In genomic region chr17:36849871-36850348, GRCh38 we compare ENCODE assay signal across 1 cellular context.
TF ChIP-seq lines count a peak whose summit lies in the region.

No MANE protein-coding gene starts in this region.

TF ChIP-seq in GM12878, 131 proteins besides CTCF, POLR2A, EP300 and RAD21 (continued from another document and continues in another):
- TF ChIP-seq, protein P1, sequence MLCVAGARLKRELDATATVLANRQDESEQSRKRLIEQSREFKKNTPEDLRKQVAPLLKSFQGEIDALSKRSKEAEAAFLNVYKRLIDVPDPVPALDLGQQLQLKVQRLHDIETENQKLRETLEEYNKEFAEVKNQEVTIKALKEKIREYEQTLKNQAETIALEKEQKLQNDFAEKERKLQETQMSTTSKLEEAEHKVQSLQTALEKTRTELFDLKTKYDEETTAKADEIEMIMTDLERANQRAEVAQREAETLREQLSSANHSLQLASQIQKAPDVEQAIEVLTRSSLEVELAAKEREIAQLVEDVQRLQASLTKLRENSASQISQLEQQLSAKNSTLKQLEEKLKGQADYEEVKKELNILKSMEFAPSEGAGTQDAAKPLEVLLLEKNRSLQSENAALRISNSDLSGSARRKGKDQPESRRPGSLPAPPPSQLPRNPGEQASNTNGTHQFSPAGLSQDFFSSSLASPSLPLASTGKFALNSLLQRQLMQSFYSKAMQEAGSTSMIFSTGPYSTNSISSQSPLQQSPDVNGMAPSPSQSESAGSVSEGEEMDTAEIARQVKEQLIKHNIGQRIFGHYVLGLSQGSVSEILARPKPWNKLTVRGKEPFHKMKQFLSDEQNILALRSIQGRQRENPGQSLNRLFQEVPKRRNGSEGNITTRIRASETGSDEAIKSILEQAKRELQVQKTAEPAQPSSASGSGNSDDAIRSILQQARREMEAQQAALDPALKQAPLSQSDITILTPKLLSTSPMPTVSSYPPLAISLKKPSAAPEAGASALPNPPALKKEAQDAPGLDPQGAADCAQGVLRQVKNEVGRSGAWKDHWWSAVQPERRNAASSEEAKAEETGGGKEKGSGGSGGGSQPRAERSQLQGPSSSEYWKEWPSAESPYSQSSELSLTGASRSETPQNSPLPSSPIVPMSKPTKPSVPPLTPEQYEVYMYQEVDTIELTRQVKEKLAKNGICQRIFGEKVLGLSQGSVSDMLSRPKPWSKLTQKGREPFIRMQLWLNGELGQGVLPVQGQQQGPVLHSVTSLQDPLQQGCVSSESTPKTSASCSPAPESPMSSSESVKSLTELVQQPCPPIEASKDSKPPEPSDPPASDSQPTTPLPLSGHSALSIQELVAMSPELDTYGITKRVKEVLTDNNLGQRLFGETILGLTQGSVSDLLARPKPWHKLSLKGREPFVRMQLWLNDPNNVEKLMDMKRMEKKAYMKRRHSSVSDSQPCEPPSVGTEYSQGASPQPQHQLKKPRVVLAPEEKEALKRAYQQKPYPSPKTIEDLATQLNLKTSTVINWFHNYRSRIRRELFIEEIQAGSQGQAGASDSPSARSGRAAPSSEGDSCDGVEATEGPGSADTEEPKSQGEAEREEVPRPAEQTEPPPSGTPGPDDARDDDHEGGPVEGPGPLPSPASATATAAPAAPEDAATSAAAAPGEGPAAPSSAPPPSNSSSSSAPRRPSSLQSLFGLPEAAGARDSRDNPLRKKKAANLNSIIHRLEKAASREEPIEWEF (IDR thresholded peaks at IDR 0.05; ENCODE audit: insufficient replicate concordance, low read depth, low read length): no peak
- TF ChIP-seq STAT1 (conservative IDR thresholded peaks at IDR 0.05): no peak
- TF ChIP-seq SIN3A (IDR thresholded peaks at IDR 0.05; ENCODE audit: low read depth, low read length): no peak
- no peak for TF ChIP-seq RELA (IDR thresholded peaks at IDR 0.05; ENCODE audit: borderline replicate concordance, partially characterized antibody)
- TF ChIP-seq MEF2B (IDR thresholded peaks at IDR 0.05; ENCODE audit: partially characterized antibody, poor library complexity, severe bottlenecking): no peak
- TF ChIP-seq RFX5 (IDR thresholded peaks at IDR 0.05; ENCODE audit: low read depth, low read length): no peak
- TF ChIP-seq CHD4 (IDR thresholded peaks at IDR 0.05): no peak
- no peak for TF ChIP-seq CBFB (IDR thresholded peaks at IDR 0.05; ENCODE audit: low read depth)
- TF ChIP-seq, protein P2, sequence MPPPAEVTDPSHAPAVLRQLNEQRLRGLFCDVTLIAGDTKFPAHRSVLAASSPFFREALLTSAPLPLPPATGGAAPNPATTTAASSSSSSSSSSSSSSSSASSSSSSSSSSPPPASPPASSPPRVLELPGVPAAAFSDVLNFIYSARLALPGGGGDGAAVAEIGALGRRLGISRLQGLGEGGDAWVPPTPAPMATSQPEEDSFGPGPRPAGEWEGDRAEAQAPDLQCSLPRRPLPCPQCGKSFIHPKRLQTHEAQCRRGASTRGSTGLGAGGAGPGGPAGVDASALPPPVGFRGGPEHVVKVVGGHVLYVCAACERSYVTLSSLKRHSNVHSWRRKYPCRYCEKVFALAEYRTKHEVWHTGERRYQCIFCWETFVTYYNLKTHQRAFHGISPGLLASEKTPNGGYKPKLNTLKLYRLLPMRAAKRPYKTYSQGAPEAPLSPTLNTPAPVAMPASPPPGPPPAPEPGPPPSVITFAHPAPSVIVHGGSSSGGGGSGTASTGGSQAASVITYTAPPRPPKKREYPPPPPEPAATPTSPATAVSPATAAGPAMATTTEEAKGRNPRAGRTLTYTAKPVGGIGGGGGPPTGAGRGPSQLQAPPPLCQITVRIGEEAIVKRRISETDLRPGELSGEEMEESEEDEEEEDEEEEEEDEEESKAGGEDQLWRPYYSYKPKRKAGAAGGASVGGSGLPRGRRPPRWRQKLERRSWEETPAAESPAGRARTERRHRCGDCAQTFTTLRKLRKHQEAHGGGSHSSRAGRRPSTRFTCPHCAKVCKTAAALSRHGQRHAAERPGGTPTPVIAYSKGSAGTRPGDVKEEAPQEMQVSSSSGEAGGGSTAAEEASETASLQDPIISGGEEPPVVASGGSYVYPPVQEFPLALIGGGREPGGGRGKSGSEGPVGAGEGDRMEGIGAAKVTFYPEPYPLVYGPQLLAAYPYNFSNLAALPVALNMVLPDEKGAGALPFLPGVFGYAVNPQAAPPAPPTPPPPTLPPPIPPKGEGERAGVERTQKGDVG (CRISPR knock-in tag; IDR thresholded peaks at IDR 0.05): no peak
- TF ChIP-seq CREM (IDR thresholded peaks at IDR 0.05; ENCODE audit: low read depth): peak; percentile 29; the same call in 1 of the 2 replicates
- TF ChIP-seq, protein P3, sequence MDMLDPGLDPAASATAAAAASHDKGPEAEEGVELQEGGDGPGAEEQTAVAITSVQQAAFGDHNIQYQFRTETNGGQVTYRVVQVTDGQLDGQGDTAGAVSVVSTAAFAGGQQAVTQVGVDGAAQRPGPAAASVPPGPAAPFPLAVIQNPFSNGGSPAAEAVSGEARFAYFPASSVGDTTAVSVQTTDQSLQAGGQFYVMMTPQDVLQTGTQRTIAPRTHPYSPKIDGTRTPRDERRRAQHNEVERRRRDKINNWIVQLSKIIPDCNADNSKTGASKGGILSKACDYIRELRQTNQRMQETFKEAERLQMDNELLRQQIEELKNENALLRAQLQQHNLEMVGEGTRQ (IDR thresholded peaks at IDR 0.05; ENCODE audit: borderline replicate concordance, low read depth, low read length): no peak
- no peak for TF ChIP-seq HSF1 (IDR thresholded peaks at IDR 0.05; ENCODE audit: low read depth, low read length)
- TF ChIP-seq FOS (IDR thresholded peaks at IDR 0.05; ENCODE audit: borderline replicate concordance, extremely low read depth, insufficient read length): no peak
- no peak for TF ChIP-seq MXI1 (IDR thresholded peaks at IDR 0.05; ENCODE audit: low read depth, low read length)
- TF ChIP-seq, protein P4, sequence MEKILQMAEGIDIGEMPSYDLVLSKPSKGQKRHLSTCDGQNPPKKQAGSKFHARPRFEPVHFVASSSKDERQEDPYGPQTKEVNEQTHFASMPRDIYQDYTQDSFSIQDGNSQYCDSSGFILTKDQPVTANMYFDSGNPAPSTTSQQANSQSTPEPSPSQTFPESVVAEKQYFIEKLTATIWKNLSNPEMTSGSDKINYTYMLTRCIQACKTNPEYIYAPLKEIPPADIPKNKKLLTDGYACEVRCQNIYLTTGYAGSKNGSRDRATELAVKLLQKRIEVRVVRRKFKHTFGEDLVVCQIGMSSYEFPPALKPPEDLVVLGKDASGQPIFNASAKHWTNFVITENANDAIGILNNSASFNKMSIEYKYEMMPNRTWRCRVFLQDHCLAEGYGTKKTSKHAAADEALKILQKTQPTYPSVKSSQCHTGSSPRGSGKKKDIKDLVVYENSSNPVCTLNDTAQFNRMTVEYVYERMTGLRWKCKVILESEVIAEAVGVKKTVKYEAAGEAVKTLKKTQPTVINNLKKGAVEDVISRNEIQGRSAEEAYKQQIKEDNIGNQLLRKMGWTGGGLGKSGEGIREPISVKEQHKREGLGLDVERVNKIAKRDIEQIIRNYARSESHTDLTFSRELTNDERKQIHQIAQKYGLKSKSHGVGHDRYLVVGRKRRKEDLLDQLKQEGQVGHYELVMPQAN (conservative IDR thresholded peaks at IDR 0.05): no peak
- TF ChIP-seq POLR2AphosphoS5 (IDR thresholded peaks at IDR 0.05; ENCODE audit: low read length): no peak
- no peak for TF ChIP-seq NBN (IDR thresholded peaks at IDR 0.05)
- no peak for TF ChIP-seq TCF7 (IDR thresholded peaks at IDR 0.05; ENCODE audit: borderline replicate concordance)
- no peak for TF ChIP-seq POLR2AphosphoS2 (IDR thresholded peaks at IDR 0.05; ENCODE audit: low read depth, low read length)
- no peak for TF ChIP-seq SP1 (IDR thresholded peaks at IDR 0.05; ENCODE audit: low read depth, low read length)
- peak; percentile 95 for TF ChIP-seq BHLHE40 (IDR thresholded peaks at IDR 0.05; ENCODE audit: borderline replicate concordance in 1 of 2, low read depth in 2 of 2, low read length in 1 of 2)
- TF ChIP-seq CBX5 (IDR thresholded peaks at IDR 0.05; ENCODE audit: low read depth): no peak
- no peak for TF ChIP-seq BCL3 (IDR thresholded peaks at IDR 0.05; ENCODE audit: borderline replicate concordance, insufficient read depth, low read depth, low read length, poor library complexity, severe bottlenecking)
- TF ChIP-seq RB1 (IDR thresholded peaks at IDR 0.05; ENCODE audit: borderline replicate concordance): no peak
- TF ChIP-seq RUNX3 (IDR thresholded peaks at IDR 0.05; ENCODE audit: low read length): peak; percentile 82
- no peak for TF ChIP-seq NRF1 (conservative IDR thresholded peaks at IDR 0.05; ENCODE audit: low read depth, low read length)
- no peak for TF ChIP-seq SMC3 (IDR thresholded peaks at IDR 0.05; ENCODE audit: borderline replicate concordance, low read length)
- no peak for TF ChIP-seq MYC (IDR thresholded peaks at IDR 0.05; ENCODE audit: insufficient read depth, insufficient read length, insufficient replicate concordance, low read length, severe bottlenecking)
- no peak for TF ChIP-seq FOXK2 (IDR thresholded peaks at IDR 0.05)
- TF ChIP-seq GATAD2B (conservative IDR thresholded peaks at IDR 0.05; ENCODE audit: low read depth): no peak
- no peak for TF ChIP-seq NFXL1 (IDR thresholded peaks at IDR 0.05; ENCODE audit: borderline replicate concordance)
- TF ChIP-seq E2F4 (IDR thresholded peaks at IDR 0.05; ENCODE audit: low read depth, low read length): no peak
- no peak for TF ChIP-seq ZNF622 (IDR thresholded peaks at IDR 0.05)
- TF ChIP-seq, protein P5, sequence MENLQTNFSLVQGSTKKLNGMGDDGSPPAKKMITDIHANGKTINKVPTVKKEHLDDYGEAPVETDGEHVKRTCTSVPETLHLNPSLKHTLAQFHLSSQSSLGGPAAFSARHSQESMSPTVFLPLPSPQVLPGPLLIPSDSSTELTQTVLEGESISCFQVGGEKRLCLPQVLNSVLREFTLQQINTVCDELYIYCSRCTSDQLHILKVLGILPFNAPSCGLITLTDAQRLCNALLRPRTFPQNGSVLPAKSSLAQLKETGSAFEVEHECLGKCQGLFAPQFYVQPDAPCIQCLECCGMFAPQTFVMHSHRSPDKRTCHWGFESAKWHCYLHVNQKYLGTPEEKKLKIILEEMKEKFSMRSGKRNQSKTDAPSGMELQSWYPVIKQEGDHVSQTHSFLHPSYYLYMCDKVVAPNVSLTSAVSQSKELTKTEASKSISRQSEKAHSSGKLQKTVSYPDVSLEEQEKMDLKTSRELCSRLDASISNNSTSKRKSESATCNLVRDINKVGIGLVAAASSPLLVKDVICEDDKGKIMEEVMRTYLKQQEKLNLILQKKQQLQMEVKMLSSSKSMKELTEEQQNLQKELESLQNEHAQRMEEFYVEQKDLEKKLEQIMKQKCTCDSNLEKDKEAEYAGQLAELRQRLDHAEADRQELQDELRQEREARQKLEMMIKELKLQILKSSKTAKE (IDR thresholded peaks at IDR 0.05; ENCODE audit: low read depth, poor library complexity, severe bottlenecking): no peak
- TF ChIP-seq SMAD5 (IDR thresholded peaks at IDR 0.05; ENCODE audit: low read depth): no peak
- TF ChIP-seq, protein P6, sequence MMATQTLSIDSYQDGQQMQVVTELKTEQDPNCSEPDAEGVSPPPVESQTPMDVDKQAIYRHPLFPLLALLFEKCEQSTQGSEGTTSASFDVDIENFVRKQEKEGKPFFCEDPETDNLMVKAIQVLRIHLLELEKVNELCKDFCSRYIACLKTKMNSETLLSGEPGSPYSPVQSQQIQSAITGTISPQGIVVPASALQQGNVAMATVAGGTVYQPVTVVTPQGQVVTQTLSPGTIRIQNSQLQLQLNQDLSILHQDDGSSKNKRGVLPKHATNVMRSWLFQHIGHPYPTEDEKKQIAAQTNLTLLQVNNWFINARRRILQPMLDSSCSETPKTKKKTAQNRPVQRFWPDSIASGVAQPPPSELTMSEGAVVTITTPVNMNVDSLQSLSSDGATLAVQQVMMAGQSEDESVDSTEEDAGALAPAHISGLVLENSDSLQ (IDR thresholded peaks at IDR 0.05): peak; percentile 79
- no peak for TF ChIP-seq EGR1 (IDR thresholded peaks at IDR 0.05; ENCODE audit: borderline replicate concordance in 1 of 2, low read depth in 2 of 2, low read length in 2 of 2)
